In the genomic region with DNA sequence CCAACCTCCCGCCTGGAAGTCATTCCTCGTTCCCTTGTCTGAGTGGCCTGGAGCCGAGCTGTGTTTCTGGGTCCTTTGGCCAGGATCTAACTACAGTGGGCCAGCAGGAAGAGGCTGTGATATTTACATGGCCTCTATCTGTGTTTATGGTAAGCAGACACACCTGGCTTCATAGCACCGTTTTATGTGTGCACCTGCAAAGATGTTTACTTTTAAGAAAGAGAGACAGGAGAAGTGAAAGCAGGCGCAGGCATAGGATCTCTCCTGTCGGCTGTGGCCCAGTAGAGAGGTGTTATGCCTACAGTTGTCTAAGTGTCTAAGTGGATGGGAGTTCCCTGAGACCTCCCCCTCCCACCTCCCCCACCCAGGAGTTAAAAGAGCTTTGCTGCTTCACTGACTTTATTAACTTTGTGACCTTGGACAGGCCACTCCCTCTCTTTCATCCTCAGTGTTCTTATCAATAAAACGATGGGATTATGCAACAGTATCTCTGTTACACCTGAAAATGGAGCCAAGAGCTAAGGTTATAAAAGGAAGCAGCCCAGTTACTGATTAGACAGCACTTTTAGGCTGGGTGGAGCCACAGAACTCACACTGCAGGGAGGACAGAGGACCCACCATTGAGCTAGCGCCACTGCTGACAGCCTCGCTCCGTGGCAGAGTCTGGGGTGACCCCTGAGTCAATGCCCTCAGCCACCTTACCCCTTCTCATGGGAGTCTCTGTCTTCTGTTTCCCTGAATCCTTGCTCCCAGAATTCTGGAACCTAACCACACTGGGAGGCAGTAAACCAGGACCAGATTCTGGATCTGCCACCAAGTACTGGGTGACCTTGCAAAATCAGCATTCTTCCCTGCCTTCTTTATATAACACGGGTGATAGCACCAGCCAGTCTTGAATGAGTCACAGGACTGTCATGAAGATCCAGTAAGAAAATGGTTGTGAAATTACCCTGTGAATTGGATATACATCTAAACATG, we compare ENCODE assay signal across 8 cellular contexts. TPM values are rescaled to one million over a fixed set of nuclear protein-coding genes. Genes with fewer than 3 reads are reported as not detected.
DNase-seq lines count a peak whose midpoint lies in the region; ATAC-seq and FAIRE-seq lines count a peak whose summit lies in the region.

No MANE protein-coding gene starts in this region.

- WGBS in aorta, 2 donors = 71% methylated on average over 11 of the region's 11 CpGs

- intact Hi-C loops in left ventricle myocardium superior (cut with micrococcal nuclease) = no loop called here
- intact Hi-C loops in aorta (cut with DNase I) = no loop called here

- no peaks in the 10 kb centered on the region for H3K4me1 ChIP-seq in aorta (ENCODE audit: control insufficient read depth in 1 of 2, insufficient read depth in 2 of 2, low read length in 2 of 2)

- ATAC-seq in GM19035 (IDR thresholded peaks at IDR 0.05; ENCODE audit: unreplicated experiment) (peak; percentile 68), left ventricle myocardium superior (peak; percentile 89), aorta (ENCODE audit: low FRiP score) (peak; percentile 26), HG03432 (IDR thresholded peaks at IDR 0.05; ENCODE audit: unreplicated experiment) (no peak)

- no peaks in the 10 kb centered on the region for H3K27me3 ChIP-seq in aorta (ENCODE audit: control insufficient read depth in 1 of 2, insufficient read depth in 2 of 2, low read length in 1 of 2)

- H3K9me3 ChIP-seq in aorta (ENCODE audit: control insufficient read depth, low read length) = no peaks in the 10 kb centered on the region

- H3K27ac ChIP-seq in aorta (ENCODE audit: low read depth in 1 of 2, low read length in 2 of 2) = no peak overlapping the region

- peak; percentile 95 for FAIRE-seq in RCC 7860 (lab: Jason Lieb, UNC)

- H3K36me3 ChIP-seq in aorta (ENCODE audit: control insufficient read depth in 1 of 2, insufficient read depth in 2 of 2, low read length in 1 of 2) = no peaks in the 10 kb centered on the region

- no peak overlapping the region for H3K4me3 ChIP-seq in aorta (ENCODE audit: low read length in 2 of 2)

- DNase-seq in HT1080 (ENCODE audit: low read depth) = peak; percentile 50
- peak; percentile 78 for DNase-seq in RCC 7860 (ENCODE audit: low spot score)
- peak; percentile 64 for DNase-seq in left ventricle myocardium superior
- DNase-seq in aorta = no peak
- no peak for DNase-seq in D341Med (ENCODE audit: low spot score)
- DNase-seq in activated T-cell treated with anti-CD3 and anti-CD28 coated beads, Interleukin-2, amount 50 U/mL, for 1 hour = no peak

RNA-seq across cellular contexts. Expression of a gene that starts 22.0 kb away (rescaled TPM):
- total RNA-seq in HT1080 (2014; rRNA removed; shearing (Covaris generic)) = 0.07 and 0.31 TPM in 2 replicates
- polyA plus RNA-seq in HT1080 (2015; cell fraction: cytosol; rRNA removed) = 0.05 and 0.14 TPM in 2 replicates
- polyA plus RNA-seq in HT1080 (2015; cell fraction: nucleus; rRNA removed) = 0.06 TPM in 1 of 2 replicates, not detected in the other
- total RNA-seq in left ventricle myocardium superior (2.1 TPM), aorta (1 to 10 TPM; 3.6 to 8.7 TPM)
- 10 to 100 TPM in 1 of 2 donors, under 1 TPM in 1; 0.74 to 14.4 TPM for polyA plus RNA-seq in aorta

Comparison
In these comparisons a context has a peak if more than half of its experiments do, and no peak if none do; other contexts are left out.
1. DNase-seq: peak in HT1080 (single experiment), RCC 7860 (single experiment) and left ventricle myocardium superior (single experiment); none in aorta (0 of 2), D341Med (single experiment) and activated T-cell treated with anti-CD3 and anti-CD28 coated beads, Interleukin-2, amount 50 U/mL, for 1 hour (single experiment).